In the genomic region with DNA sequence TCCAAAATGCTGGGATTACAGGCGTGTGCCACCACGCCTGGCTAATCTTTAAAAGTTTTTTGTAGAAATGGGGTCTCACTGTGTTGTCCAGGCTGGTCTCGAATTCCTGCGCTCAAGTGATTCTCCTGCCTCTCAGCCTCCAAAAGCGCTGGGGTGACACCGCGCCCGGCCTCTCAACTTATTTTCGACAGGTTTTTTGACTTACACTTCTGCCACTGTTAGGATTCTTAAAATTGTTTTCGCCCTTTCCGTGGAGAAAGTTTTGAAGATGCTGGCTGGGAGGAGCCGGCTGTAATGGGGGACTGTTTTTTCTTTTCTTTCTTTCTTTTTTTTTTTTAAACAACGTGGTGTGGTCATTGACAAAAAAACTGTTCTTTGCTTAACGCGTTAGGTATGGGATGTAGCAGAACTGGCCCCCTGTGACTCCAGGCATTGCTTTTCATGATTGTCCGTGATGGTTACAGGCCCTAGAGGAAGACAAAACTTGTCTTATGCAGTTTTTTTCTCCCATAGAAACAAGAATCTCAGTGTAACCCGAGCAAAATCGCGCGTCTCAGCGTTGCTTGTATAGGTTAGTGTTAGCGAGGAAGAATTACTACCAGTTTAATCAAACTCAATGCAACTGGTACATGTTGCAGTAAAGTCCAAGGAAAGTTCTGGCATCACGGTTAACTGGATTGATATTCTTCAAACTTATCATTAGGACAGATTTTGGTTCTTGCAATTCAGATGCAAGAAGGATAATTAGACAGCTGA, we compare ENCODE assay signal across 8 cellular contexts.
DNase-seq lines count a peak whose midpoint lies in the region; ATAC-seq lines count a peak whose summit lies in the region.

No MANE protein-coding gene starts in this region.

- DNase-seq in CD1c-positive myeloid dendritic cell (ENCODE audit: extremely low spot score): peak; percentile 33
- DNase-seq in KG1 (lab: John Stamatoyannopoulos, UW): peak; percentile 36
- DNase-seq in activated effector memory CD4-positive, alpha-beta T cell treated with anti-CD3 and anti-CD28 coated beads, Interleukin-2, amount 50 U/mL, for 16 hours: peak; percentile 69
- DNase-seq in glomerular visceral epithelial cell (ENCODE audit: extremely low spot score): peak; percentile 33
- no peak for DNase-seq in skeletal muscle cell (ENCODE audit: low read depth)
- DNase-seq in NCI-H526 treated with DMSO at 0.1 percent for 48 hours (lab: John Stamatoyannopoulos, UW): no peak

- ATAC-seq in HG03378 (IDR thresholded peaks at IDR 0.05; ENCODE audit: unreplicated experiment): no peak
- ATAC-seq in HG03025 (IDR thresholded peaks at IDR 0.05; ENCODE audit: low FRiP score, unreplicated experiment): no peak

- H3K4me3 ChIP-seq in skeletal muscle cell (ENCODE audit: low read depth, low read length): peak overlapping the region; percentile 74

Comparison
In these comparisons a context has a peak if more than half of its experiments do, and no peak if none do; other contexts are left out.
1. DNase-seq: peak in CD1c-positive myeloid dendritic cell (single experiment), KG1 (single experiment), activated effector memory CD4-positive, alpha-beta T cell treated with anti-CD3 and anti-CD28 coated beads, Interleukin-2, amount 50 U/mL, for 16 hours (single experiment) and glomerular visceral epithelial cell (single experiment); none in skeletal muscle cell (single experiment) and NCI-H526 treated with DMSO at 0.1 percent for 48 hours (single experiment).